8 cellular contexts compared by ENCODE assay signal in the genomic region with DNA sequence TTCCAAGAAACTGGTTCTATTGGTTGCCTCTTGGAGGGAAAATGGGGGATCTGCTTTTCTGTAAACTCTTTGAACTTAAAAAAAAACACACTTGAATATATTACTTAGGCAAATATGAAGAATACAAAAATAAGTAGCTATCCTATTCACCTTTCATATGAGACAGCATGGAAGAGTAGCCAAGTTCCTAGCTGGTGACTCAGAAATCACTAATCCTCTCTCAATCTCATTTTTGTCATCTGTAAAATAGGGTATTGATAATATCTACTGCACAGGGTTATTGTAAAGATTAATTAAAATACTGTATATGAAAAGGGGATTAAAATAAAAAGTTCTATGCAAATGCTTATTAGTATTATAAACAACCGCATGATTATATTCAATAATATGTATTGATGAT. TPM values are rescaled to one million over a fixed set of nuclear protein-coding genes. Genes with fewer than 3 reads are reported as not detected.
A peak's percentile ranks its signal among the peaks of the same experiment; 100 is the strongest.
DNase-seq lines count a peak whose midpoint lies in the region; ATAC-seq, FAIRE-seq and TF ChIP-seq lines count a peak whose summit lies in the region.
"Had no signal": no experiment of that assay in that cellular context is flagged by ENCODE, and none has a peak within 500 bp of the region (broad histone marks: within the 10 kb centered on the region; RNA-seq: fewer than 3 reads in every experiment).

No MANE protein-coding gene starts in this region.

- WGBS in IMR-90 (ENCODE audit: extremely low coverage in 2 of 2, insufficient read length in 1 of 2), 2 experiments: no CpG with 5 or more reads among the region's 1 CpG

- no peaks in the 10 kb centered on the region for H3K79me2 ChIP-seq in astrocyte (ENCODE audit: insufficient read depth, low read length)

- H3K27ac ChIP-seq in IMR-90 (ENCODE audit: insufficient read depth, low read length) (no peak overlapping the region), astrocyte (ENCODE audit: low read depth, low read length) (no peak overlapping the region)

- H3K27me3 Mint-ChIP-seq in Caco-2 (ENCODE audit: insufficient read depth, unreplicated experiment): no peaks in the 10 kb centered on the region
- H3K27me3 Mint-ChIP-seq in astrocyte (ENCODE audit: low read depth, unreplicated experiment): no peaks in the 10 kb centered on the region
- no peaks in the 10 kb centered on the region for H3K27me3 Mint-ChIP-seq in natural killer cell treated with Interleukin-12 subunit alpha and Interleukin-12 subunit beta and Interleukin-15 and Interleukin-18, amount 100 ng/mL, for 72 hours

- no TSS peak for BruUV-seq in Caco-2 (replicated peaks; lab: Mats Ljungman, UMichigan)
- BruUV-seq in IMR-90 (replicated peaks; lab: Mats Ljungman, UMichigan): no TSS peak

- TF ChIP-seq POLR2A in IMR-90 (IDR thresholded peaks at IDR 0.05; ENCODE audit: low read depth, low read length): no peak

- no peaks in the 10 kb centered on the region for H3K79me1 ChIP-seq in IMR-90 (ENCODE audit: low read depth in 1 of 2, low read length in 2 of 2)

- H3K4me1 ChIP-seq in Caco-2: peaks cover 18% of the 10 kb centered on the region
- H3K4me1 ChIP-seq in IMR-90 (ENCODE audit: control insufficient read depth, insufficient read depth, low read length): peaks cover 5% of the 10 kb centered on the region
- peaks cover 11% of the 10 kb centered on the region for H3K4me1 ChIP-seq in astrocyte (ENCODE audit: insufficient read depth, low read length)

- H3K9me3 Mint-ChIP-seq in Caco-2 (ENCODE audit: unreplicated experiment) (no peaks in the 10 kb centered on the region), astrocyte (ENCODE audit: unreplicated experiment) (no peaks in the 10 kb centered on the region)
- H3K9me3 Mint-ChIP-seq in natural killer cell treated with Interleukin-12 subunit alpha and Interleukin-12 subunit beta and Interleukin-15 and Interleukin-18, amount 100 ng/mL, for 72 hours: no peaks in the 10 kb centered on the region

- no peak overlapping the region for H2AFZ ChIP-seq in IMR-90 (replicated peaks; ENCODE audit: low read length, poor library complexity)
- no peak overlapping the region for H2AFZ ChIP-seq in astrocyte (ENCODE audit: low read depth, low read length)

- no peak overlapping the region for H3K14ac ChIP-seq in IMR-90 (replicated peaks; ENCODE audit: low read depth, low read length)

- no peak overlapping the region for H4K8ac ChIP-seq in IMR-90 (ENCODE audit: low read depth in 2 of 2, low read length in 2 of 2)

- no peaks in the 10 kb centered on the region for H3K9me3 ChIP-seq in Caco-2
- no peaks in the 10 kb centered on the region for H3K9me3 ChIP-seq in IMR-90 (ENCODE audit: control insufficient read depth, insufficient read depth, low read length)
- H3K9me3 ChIP-seq in astrocyte (ENCODE audit: insufficient read depth, low read depth, low read length): no peaks in the 10 kb centered on the region
- H3K9me3 ChIP-seq: tibial nerve had no signal

- no peak overlapping the region for H2AK9ac ChIP-seq in IMR-90 (replicated peaks; ENCODE audit: low read depth, low read length, poor library complexity)

- intact Hi-C loops in Caco-2 (cut with micrococcal nuclease; ENCODE audit: unreplicated experiment) (no loop called here), IMR-90 (cut with micrococcal nuclease) (no loop called here)

- H2BK5ac ChIP-seq in IMR-90 (ENCODE audit: low read depth, low read length, poor library complexity, severe bottlenecking): no peak overlapping the region

- no peak overlapping the region for H4K5ac ChIP-seq in IMR-90 (ENCODE audit: low read depth, low read length)

- no peak overlapping the region for H2BK120ac ChIP-seq in IMR-90 (ENCODE audit: low read depth, low read length)

- dilution Hi-C loops in IMR-90 (cut with HindIII; ENCODE audit: low sequenced_read_pairs, unreplicated experiment): no loop called here

- no peak overlapping the region for H2BK15ac ChIP-seq in IMR-90 (ENCODE audit: low read depth, low read length)

- ATAC-seq in IMR-90 (ENCODE audit: low read depth): no peak
- ATAC-seq in natural killer cell treated with Interleukin-12 subunit alpha and Interleukin-12 subunit beta and Interleukin-15 and Interleukin-18, amount 100 ng/mL, for 72 hours: no peak

- H3K36me3 ChIP-seq in Caco-2 (ENCODE audit: control insufficient read depth, insufficient read depth, low read length) (no peaks in the 10 kb centered on the region), IMR-90 (ENCODE audit: control insufficient read depth, insufficient read depth, low read length) (no peaks in the 10 kb centered on the region), astrocyte (ENCODE audit: insufficient read depth, low read length) (no peaks in the 10 kb centered on the region)
- H3K36me3 ChIP-seq: tibial nerve had no signal

- no peak overlapping the region for H3K4ac ChIP-seq in IMR-90 (ENCODE audit: low read depth, low read length)

- H3K36me3 Mint-ChIP-seq in Caco-2 (ENCODE audit: insufficient read depth, unreplicated experiment) (no peaks in the 10 kb centered on the region), astrocyte (ENCODE audit: low read depth, unreplicated experiment) (no peaks in the 10 kb centered on the region)
- no peaks in the 10 kb centered on the region for H3K36me3 Mint-ChIP-seq in natural killer cell treated with Interleukin-12 subunit alpha and Interleukin-12 subunit beta and Interleukin-15 and Interleukin-18, amount 100 ng/mL, for 72 hours

- H3K27me3 ChIP-seq in Caco-2 (replicated peaks; ENCODE audit: control insufficient read depth, insufficient read depth, low read length) (no peaks in the 10 kb centered on the region), IMR-90 (ENCODE audit: control insufficient read depth, insufficient read depth, low read length) (no peaks in the 10 kb centered on the region), astrocyte (ENCODE audit: insufficient read depth, low read length) (no peaks in the 10 kb centered on the region)
- H3K27me3 ChIP-seq: tibial nerve had no signal

- no peak overlapping the region for H3K4me3 ChIP-seq in Caco-2 (ENCODE audit: low read depth, low read length)
- H3K4me3 ChIP-seq in IMR-90 (ENCODE audit: insufficient read depth, low read depth, low read length): no peak overlapping the region
- H3K4me3 ChIP-seq in astrocyte (ENCODE audit: insufficient read depth, low read depth, low read length): no peak overlapping the region

- H3K9me1 ChIP-seq in IMR-90 (ENCODE audit: insufficient read depth, low read length): peaks cover 9% of the 10 kb centered on the region; the same call in 1 of the 2 replicates

- no peaks in the 10 kb centered on the region for H4K20me1 ChIP-seq in IMR-90 (ENCODE audit: insufficient read depth, low read length)
- no peaks in the 10 kb centered on the region for H4K20me1 ChIP-seq in astrocyte (ENCODE audit: insufficient read depth, low read length)

- CTCF ChIA-PET in Caco-2 (lab: Charles Lee) (no interaction called here), IMR-90 (lab: Yijun Ruan, JAX) (interaction anchor here (1.5 kb wide), 1 partner anchor 9 kb away, joined by 3 read pairs; no protein-coding TSS in a partner anchor)

- POLR2A ChIA-PET in Caco-2 (lab: Charles Lee): interaction anchor here (0.5 kb wide), 1 partner anchor 90 kb away, joined by 4 read pairs; the partner anchor contains the start of gene ELF2
- POLR2A ChIA-PET in IMR-90 (lab: Charles Lee; ENCODE audit: unreplicated experiment): no interaction called here

- H3K18ac ChIP-seq in IMR-90 (ENCODE audit: low read depth, low read length): no peak overlapping the region

- TF ChIP-seq CTCF in Caco-2 (IDR thresholded peaks at IDR 0.05; ENCODE audit: insufficient read depth in 1 of 2, low read depth in 1 of 2, low read length in 1 of 2, severe bottlenecking in 1 of 2, unreplicated experiment in 1 of 2) (no peak), IMR-90 (conservative IDR thresholded peaks at IDR 0.05; ENCODE audit: low read depth, low read length) (no peak), astrocyte (IDR thresholded peaks at IDR 0.05; ENCODE audit: insufficient read depth, low read depth, low read length) (no peak), GM13977 (IDR thresholded peaks at IDR 0.05; ENCODE audit: extremely low read depth, insufficient read depth, missing control alignments) (no peak)

- peaks cover 17% of the 10 kb centered on the region for H3K4me1 Mint-ChIP-seq in Caco-2 (ENCODE audit: low read depth, unreplicated experiment)
- peaks cover 23% of the 10 kb centered on the region for H3K4me1 Mint-ChIP-seq in astrocyte (ENCODE audit: low read depth, unreplicated experiment)
- H3K4me1 Mint-ChIP-seq in natural killer cell treated with Interleukin-12 subunit alpha and Interleukin-12 subunit beta and Interleukin-15 and Interleukin-18, amount 100 ng/mL, for 72 hours (ENCODE audit: low read depth in 2 of 2): peaks cover 16 to 28% of the 10 kb centered on the region in 2 donors

- no peak overlapping the region for H3K23ac ChIP-seq in IMR-90 (ENCODE audit: low read depth, low read length)

- peak overlapping the region; percentile 19; the same call in 1 of the 2 replicates for H2BK20ac ChIP-seq in IMR-90 (ENCODE audit: low read depth, low read length)

- H3K56ac ChIP-seq in IMR-90 (ENCODE audit: extremely low read depth, insufficient read depth, low read length): no peak overlapping the region

- FAIRE-seq in astrocyte (lab: Jason Lieb, UNC): no peak

- no peak for TF ChIP-seq RAD21 in IMR-90 (IDR thresholded peaks at IDR 0.05; ENCODE audit: low read length)

- H3K4me3 Mint-ChIP-seq in Caco-2 (ENCODE audit: unreplicated experiment) (peak overlapping the region; percentile 83), astrocyte (ENCODE audit: unreplicated experiment) (no peak overlapping the region)
- peak overlapping the region; percentile 80 for H3K4me3 Mint-ChIP-seq in natural killer cell treated with Interleukin-12 subunit alpha and Interleukin-12 subunit beta and Interleukin-15 and Interleukin-18, amount 100 ng/mL, for 72 hours

- no peak for DNase-seq in Caco-2
- no peak for DNase-seq in IMR-90
- peak; percentile 6 for DNase-seq in astrocyte (ENCODE audit: low read depth)
- no peak for DNase-seq in natural killer cell treated with Interleukin-12 subunit alpha and Interleukin-12 subunit beta and Interleukin-15 and Interleukin-18, amount 100 ng/mL, for 72 hours (ENCODE audit: low spot score)
- no peak for DNase-seq in GM13977 (ENCODE audit: low spot score)
- no peak for DNase-seq in GM19238 (ENCODE audit: insufficient read length, low spot score)
- DNase-seq in NAMALWA (ENCODE audit: low spot score): no peak

- in situ Hi-C loops in IMR-90 (cut with MboI; ENCODE audit: low sequenced_read_pairs): no loop called here
- in situ Hi-C loops in GM13977 (cut with MboI; ENCODE audit: low pct_unique_long_range_greater_than_20kb, low sequenced_read_pairs, unreplicated experiment): no loop called here

- H3K9ac ChIP-seq in IMR-90 (ENCODE audit: low read depth, low read length): no peak overlapping the region
- H3K9ac ChIP-seq in astrocyte (ENCODE audit: low read length): no peak overlapping the region

- H3K4me2 ChIP-seq in IMR-90 (ENCODE audit: low read depth, low read length) (no peak overlapping the region), astrocyte (ENCODE audit: low read length) (peak overlapping the region; percentile 85)

- no peak overlapping the region for H2AK5ac ChIP-seq in IMR-90 (ENCODE audit: low read depth, low read length)

- H3K27ac Mint-ChIP-seq in Caco-2 (ENCODE audit: unreplicated experiment) (peak overlapping the region; percentile 85), astrocyte (ENCODE audit: unreplicated experiment) (no peak overlapping the region)
- peak overlapping the region; percentile 72 to 73 for H3K27ac Mint-ChIP-seq in natural killer cell treated with Interleukin-12 subunit alpha and Interleukin-12 subunit beta and Interleukin-15 and Interleukin-18, amount 100 ng/mL, for 72 hours

- H4K91ac ChIP-seq in IMR-90 (ENCODE audit: insufficient read depth, low read depth, low read length): no peak overlapping the region

RNA-seq across cellular contexts. Expression of gene MGARP, which starts 12.7 kb away (rescaled TPM):
- total RNA-seq in Caco-2 (2022): 0.23 and 0.26 TPM in 2 replicates
- total RNA-seq in IMR-90 (2012; rRNA removed): 35.0 and 44.4 TPM in 2 replicates
- 34.7 and 35.1 TPM in 2 replicates for polyA plus RNA-seq in IMR-90 (2012; rRNA removed)
- polyA plus RNA-seq in IMR-90 (2012; cell fraction: cytosol; rRNA removed): 26.9 and 31.0 TPM in 2 replicates
- polyA plus RNA-seq in IMR-90 (2012; cell fraction: nucleus; rRNA removed; ENCODE audit: low replicate concordance): 5.1 and 15.3 TPM in 2 replicates
- total RNA-seq in astrocyte: 0.36 and 0.45 TPM in 2 replicates
- under 1 TPM in 1 of 2 donors, not detected in 1; 0.21 TPM for total RNA-seq in natural killer cell treated with Interleukin-12 subunit alpha and Interleukin-12 subunit beta and Interleukin-15 and Interleukin-18, amount 100 ng/mL, for 72 hours

RNA-seq across cellular contexts. Expression of gene NAA15, which starts 34.0 kb away (rescaled TPM):
- 63.1 and 71.6 TPM in 2 replicates for total RNA-seq in Caco-2 (2022)
- 43.4 and 106 TPM in 2 replicates for total RNA-seq in IMR-90 (2012; rRNA removed)
- 8.7 and 11.0 TPM in 2 replicates for polyA plus RNA-seq in IMR-90 (2012; rRNA removed)
- polyA plus RNA-seq in IMR-90 (2012; cell fraction: cytosol; rRNA removed): 1.3 and 1.4 TPM in 2 replicates
- polyA plus RNA-seq in IMR-90 (2012; cell fraction: nucleus; rRNA removed; ENCODE audit: low replicate concordance): 1.2 and 5.0 TPM in 2 replicates
- total RNA-seq in astrocyte: 59.3 and 64.5 TPM in 2 replicates
- total RNA-seq in natural killer cell treated with Interleukin-12 subunit alpha and Interleukin-12 subunit beta and Interleukin-15 and Interleukin-18, amount 100 ng/mL, for 72 hours: 100 to 1,000 TPM in 1 of 2 donors, 10 to 100 TPM in 1; 71.5 to 100 TPM

RNA-seq across cellular contexts. Expression of gene NDUFC1, which starts 35.0 kb away (rescaled TPM):
- total RNA-seq in Caco-2 (2022) (60.9 and 69.4 TPM in 2 replicates), IMR-90 (2012; rRNA removed) (25.1 and 33.9 TPM in 2 replicates), astrocyte (49.2 and 52.4 TPM in 2 replicates)
- polyA plus RNA-seq in IMR-90 (2012; rRNA removed): 65.1 and 76.5 TPM in 2 replicates
- 59.3 and 67.9 TPM in 2 replicates for polyA plus RNA-seq in IMR-90 (2012; cell fraction: cytosol; rRNA removed)
- polyA plus RNA-seq in IMR-90 (2012; cell fraction: nucleus; rRNA removed; ENCODE audit: low replicate concordance): 19.7 and 22.4 TPM in 2 replicates
- total RNA-seq in natural killer cell treated with Interleukin-12 subunit alpha and Interleukin-12 subunit beta and Interleukin-15 and Interleukin-18, amount 100 ng/mL, for 72 hours: 10 to 100 TPM; 35.7 to 43.0 TPM

Comparison
In these comparisons a context has a peak if more than half of its experiments do, and no peak if none do; other contexts are left out.
1. RNA of gene MGARP, which starts 12.7 kb away (total RNA-seq): 35.0 to 44.4 TPM in IMR-90; 0.36 to 0.45 TPM in astrocyte, 0.23 to 0.26 TPM in Caco-2 and 0.21 TPM in natural killer cell treated with Interleukin-12 subunit alpha and Interleukin-12 subunit beta and Interleukin-15 and Interleukin-18, amount 100 ng/mL, for 72 hours; every median in the first group is over 10 times any median in the second.